In genomic region chr3:18112976-18113766, GRCh38 we compare ENCODE assay signal across 1 cellular context.
TF ChIP-seq lines count a peak whose summit lies in the region.

No MANE protein-coding gene starts in this region.

TF ChIP-seq in GM23338, 12 proteins besides CTCF, POLR2A, EP300 and RAD21 (continued from another document):
- TF ChIP-seq, protein P1, sequence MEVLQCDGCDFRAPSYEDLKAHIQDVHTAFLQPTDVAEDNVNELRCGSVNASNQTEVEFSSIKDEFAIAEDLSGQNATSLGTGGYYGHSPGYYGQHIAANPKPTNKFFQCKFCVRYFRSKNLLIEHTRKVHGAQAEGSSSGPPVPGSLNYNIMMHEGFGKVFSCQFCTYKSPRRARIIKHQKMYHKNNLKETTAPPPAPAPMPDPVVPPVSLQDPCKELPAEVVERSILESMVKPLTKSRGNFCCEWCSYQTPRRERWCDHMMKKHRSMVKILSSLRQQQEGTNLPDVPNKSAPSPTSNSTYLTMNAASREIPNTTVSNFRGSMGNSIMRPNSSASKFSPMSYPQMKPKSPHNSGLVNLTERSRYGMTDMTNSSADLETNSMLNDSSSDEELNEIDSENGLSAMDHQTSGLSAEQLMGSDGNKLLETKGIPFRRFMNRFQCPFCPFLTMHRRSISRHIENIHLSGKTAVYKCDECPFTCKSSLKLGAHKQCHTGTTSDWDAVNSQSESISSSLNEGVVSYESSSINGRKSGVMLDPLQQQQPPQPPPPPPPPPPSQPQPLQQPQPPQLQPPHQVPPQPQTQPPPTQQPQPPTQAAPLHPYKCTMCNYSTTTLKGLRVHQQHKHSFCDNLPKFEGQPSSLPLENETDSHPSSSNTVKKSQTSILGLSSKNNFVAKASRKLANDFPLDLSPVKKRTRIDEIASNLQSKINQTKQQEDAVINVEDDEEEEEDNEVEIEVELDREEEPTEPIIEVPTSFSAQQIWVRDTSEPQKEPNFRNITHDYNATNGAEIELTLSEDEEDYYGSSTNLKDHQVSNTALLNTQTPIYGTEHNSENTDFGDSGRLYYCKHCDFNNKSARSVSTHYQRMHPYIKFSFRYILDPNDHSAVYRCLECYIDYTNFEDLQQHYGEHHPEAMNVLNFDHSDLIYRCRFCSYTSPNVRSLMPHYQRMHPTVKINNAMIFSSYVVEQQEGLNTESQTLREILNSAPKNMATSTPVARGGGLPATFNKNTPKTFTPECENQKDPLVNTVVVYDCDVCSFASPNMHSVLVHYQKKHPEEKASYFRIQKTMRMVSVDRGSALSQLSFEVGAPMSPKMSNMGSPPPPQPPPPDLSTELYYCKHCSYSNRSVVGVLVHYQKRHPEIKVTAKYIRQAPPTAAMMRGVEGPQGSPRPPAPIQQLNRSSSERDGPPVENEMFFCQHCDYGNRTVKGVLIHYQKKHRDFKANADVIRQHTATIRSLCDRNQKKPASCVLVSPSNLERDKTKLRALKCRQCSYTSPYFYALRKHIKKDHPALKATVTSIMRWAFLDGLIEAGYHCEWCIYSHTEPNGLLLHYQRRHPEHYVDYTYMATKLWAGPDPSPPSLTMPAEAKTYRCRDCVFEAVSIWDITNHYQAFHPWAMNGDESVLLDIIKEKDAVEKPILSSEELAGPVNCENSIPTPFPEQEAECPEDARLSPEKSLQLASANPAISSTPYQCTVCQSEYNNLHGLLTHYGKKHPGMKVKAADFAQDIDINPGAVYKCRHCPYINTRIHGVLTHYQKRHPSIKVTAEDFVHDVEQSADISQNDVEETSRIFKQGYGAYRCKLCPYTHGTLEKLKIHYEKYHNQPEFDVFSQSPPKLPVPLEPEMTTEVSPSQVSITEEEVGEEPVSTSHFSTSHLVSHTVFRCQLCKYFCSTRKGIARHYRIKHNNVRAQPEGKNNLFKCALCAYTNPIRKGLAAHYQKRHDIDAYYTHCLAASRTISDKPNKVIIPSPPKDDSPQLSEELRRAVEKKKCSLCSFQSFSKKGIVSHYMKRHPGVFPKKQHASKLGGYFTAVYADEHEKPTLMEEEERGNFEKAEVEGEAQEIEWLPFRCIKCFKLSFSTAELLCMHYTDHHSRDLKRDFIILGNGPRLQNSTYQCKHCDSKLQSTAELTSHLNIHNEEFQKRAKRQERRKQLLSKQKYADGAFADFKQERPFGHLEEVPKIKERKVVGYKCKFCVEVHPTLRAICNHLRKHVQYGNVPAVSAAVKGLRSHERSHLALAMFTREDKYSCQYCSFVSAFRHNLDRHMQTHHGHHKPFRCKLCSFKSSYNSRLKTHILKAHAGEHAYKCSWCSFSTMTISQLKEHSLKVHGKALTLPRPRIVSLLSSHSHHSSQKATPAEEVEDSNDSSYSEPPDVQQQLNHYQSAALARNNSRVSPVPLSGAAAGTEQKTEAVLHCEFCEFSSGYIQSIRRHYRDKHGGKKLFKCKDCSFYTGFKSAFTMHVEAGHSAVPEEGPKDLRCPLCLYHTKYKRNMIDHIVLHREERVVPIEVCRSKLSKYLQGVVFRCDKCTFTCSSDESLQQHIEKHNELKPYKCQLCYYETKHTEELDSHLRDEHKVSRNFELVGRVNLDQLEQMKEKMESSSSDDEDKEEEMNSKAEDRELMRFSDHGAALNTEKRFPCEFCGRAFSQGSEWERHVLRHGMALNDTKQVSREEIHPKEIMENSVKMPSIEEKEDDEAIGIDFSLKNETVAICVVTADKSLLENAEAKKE (CRISPR knock-in tag; IDR thresholded peaks at IDR 0.05): no peak
TF ChIP-seq in GM23338: peak in this region for 0.
